In the genomic region with DNA sequence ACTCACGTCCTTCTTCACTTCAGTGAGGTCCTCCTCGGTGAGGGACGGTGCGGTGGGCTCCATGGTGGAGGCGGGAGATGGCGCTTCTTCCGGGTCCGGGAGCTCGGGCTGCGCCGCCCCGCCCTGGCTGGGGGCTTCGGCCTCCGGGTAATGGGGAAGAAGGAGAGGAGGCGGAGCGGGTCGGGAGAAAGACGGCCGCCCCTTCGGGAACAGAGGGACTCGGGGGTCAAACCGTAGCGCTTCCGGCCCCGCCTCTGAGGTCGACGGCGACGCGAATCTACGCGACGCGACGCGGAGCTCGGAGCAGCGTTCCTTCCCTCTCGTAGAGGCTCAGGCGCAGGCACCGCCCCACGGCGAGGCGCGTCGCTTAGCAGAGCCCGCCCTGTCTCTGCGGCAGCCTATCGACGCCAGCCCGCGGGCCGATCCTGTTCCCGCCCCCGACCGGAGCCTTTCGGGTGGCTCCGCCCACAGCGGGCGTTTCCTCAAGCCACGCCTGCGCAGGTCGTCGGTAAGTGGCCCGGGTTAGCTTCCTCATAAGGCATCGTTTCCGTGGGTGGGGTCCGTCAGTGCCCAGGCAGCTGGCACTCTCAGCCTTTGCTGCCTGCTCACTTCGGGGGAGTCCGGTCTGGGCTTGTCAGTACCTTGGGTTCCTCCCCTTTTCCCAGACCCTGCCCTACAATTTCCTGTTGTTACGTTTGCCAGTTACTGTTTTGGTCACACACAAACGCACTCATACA, we compare ENCODE assay signal across 1 cellular context.
TF ChIP-seq lines count a peak whose summit lies in the region.

TSS of gene BCL10 (minus strand) at position 343 of the 737 bp plus-strand sequence. CDS start at position 63, 280 bp downstream.

TF ChIP-seq in HepG2, 621 proteins besides CTCF, POLR2A, EP300 and RAD21 (continued from another document and continues in another):
- TF ChIP-seq RXRA (CRISPR knock-in tag; IDR thresholded peaks at IDR 0.05) = peak; percentile 72; the same call in 1 of the 2 replicates
- peak; percentile 57; the same call in 1 of the 2 replicates for TF ChIP-seq ZBTB21 (CRISPR knock-in tag; IDR thresholded peaks at IDR 0.05)
- peak; percentile 93 for TF ChIP-seq KAT8 (CRISPR knock-in tag; IDR thresholded peaks at IDR 0.05)
- peak; percentile 75 for TF ChIP-seq ZBTB25 (CRISPR knock-in tag; IDR thresholded peaks at IDR 0.05)
- TF ChIP-seq ZBTB3 (CRISPR knock-in tag; IDR thresholded peaks at IDR 0.05; ENCODE audit: borderline replicate concordance, low read depth) = no peak
- peak; percentile 44; the same call in 1 of the 2 replicates for TF ChIP-seq ZNF768 (CRISPR knock-in tag; IDR thresholded peaks at IDR 0.05)
- no peak for TF ChIP-seq ZSCAN22 (CRISPR knock-in tag; IDR thresholded peaks at IDR 0.05)
- TF ChIP-seq HNF4G (IDR thresholded peaks at IDR 0.05; ENCODE audit: borderline replicate concordance, low read depth, low read length) = no peak
- peak; percentile 29; the same call in 1 of the 2 replicates for TF ChIP-seq HNF4G (CRISPR knock-in tag; IDR thresholded peaks at IDR 0.05; ENCODE audit: borderline replicate concordance, low read depth)
- TF ChIP-seq MEF2D (CRISPR knock-in tag; IDR thresholded peaks at IDR 0.05) = peak; percentile 73
- TF ChIP-seq ZNF331 (CRISPR knock-in tag; IDR thresholded peaks at IDR 0.05) = peak; percentile 69
- peak; percentile 63 for TF ChIP-seq ZSCAN21 (CRISPR knock-in tag; IDR thresholded peaks at IDR 0.05; ENCODE audit: borderline replicate concordance)
- no peak for TF ChIP-seq NFRKB (IDR thresholded peaks at IDR 0.05)
- peak; percentile 71; the same call in 1 of the 2 replicates for TF ChIP-seq ZNF782 (CRISPR knock-in tag; IDR thresholded peaks at IDR 0.05; ENCODE audit: borderline replicate concordance)
- no peak for TF ChIP-seq ZNF101 (CRISPR knock-in tag; IDR thresholded peaks at IDR 0.05; ENCODE audit: borderline replicate concordance, low read depth)
- peak; percentile 70; the same call in 1 of the 2 replicates for TF ChIP-seq ZNF263 (CRISPR knock-in tag; IDR thresholded peaks at IDR 0.05)
- peak; percentile 92 for TF ChIP-seq PHF8 (CRISPR knock-in tag; IDR thresholded peaks at IDR 0.05)
- TF ChIP-seq FOXO1 (CRISPR knock-in tag; IDR thresholded peaks at IDR 0.05) = no peak
- TF ChIP-seq HMGA1 (CRISPR knock-in tag; conservative IDR thresholded peaks at IDR 0.05) = no peak
- TF ChIP-seq DR1 (CRISPR knock-in tag; IDR thresholded peaks at IDR 0.05) = peak; percentile 58; the same call in 1 of the 2 replicates
- TF ChIP-seq ASH2L (IDR thresholded peaks at IDR 0.05; ENCODE audit: insufficient read length, low read depth, low read length) = peak; percentile 32
- no peak for TF ChIP-seq CHD4 (IDR thresholded peaks at IDR 0.05; ENCODE audit: borderline replicate concordance, low read length)
- no peak for TF ChIP-seq PAWR (CRISPR knock-in tag; IDR thresholded peaks at IDR 0.05; ENCODE audit: borderline replicate concordance)
- peak; percentile 4; the same call in 1 of the 2 replicates for TF ChIP-seq ZNF552 (CRISPR knock-in tag; IDR thresholded peaks at IDR 0.05; ENCODE audit: borderline replicate concordance)
- TF ChIP-seq, protein P1, sequence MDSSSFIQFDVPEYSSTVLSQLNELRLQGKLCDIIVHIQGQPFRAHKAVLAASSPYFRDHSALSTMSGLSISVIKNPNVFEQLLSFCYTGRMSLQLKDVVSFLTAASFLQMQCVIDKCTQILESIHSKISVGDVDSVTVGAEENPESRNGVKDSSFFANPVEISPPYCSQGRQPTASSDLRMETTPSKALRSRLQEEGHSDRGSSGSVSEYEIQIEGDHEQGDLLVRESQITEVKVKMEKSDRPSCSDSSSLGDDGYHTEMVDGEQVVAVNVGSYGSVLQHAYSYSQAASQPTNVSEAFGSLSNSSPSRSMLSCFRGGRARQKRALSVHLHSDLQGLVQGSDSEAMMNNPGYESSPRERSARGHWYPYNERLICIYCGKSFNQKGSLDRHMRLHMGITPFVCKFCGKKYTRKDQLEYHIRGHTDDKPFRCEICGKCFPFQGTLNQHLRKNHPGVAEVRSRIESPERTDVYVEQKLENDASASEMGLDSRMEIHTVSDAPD (CRISPR knock-in tag; IDR thresholded peaks at IDR 0.05) = no peak; the same call in 1 of the 2 replicates
- peak; percentile 99 for TF ChIP-seq SRF (IDR thresholded peaks at IDR 0.05; ENCODE audit: low read depth, low read length)
- TF ChIP-seq, protein P2, sequence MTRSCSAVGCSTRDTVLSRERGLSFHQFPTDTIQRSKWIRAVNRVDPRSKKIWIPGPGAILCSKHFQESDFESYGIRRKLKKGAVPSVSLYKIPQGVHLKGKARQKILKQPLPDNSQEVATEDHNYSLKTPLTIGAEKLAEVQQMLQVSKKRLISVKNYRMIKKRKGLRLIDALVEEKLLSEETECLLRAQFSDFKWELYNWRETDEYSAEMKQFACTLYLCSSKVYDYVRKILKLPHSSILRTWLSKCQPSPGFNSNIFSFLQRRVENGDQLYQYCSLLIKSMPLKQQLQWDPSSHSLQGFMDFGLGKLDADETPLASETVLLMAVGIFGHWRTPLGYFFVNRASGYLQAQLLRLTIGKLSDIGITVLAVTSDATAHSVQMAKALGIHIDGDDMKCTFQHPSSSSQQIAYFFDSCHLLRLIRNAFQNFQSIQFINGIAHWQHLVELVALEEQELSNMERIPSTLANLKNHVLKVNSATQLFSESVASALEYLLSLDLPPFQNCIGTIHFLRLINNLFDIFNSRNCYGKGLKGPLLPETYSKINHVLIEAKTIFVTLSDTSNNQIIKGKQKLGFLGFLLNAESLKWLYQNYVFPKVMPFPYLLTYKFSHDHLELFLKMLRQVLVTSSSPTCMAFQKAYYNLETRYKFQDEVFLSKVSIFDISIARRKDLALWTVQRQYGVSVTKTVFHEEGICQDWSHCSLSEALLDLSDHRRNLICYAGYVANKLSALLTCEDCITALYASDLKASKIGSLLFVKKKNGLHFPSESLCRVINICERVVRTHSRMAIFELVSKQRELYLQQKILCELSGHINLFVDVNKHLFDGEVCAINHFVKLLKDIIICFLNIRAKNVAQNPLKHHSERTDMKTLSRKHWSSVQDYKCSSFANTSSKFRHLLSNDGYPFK (CRISPR knock-in tag; IDR thresholded peaks at IDR 0.05; ENCODE audit: borderline replicate concordance) = peak; percentile 80; the same call in 1 of the 2 replicates
- no peak for TF ChIP-seq CENPX (CRISPR knock-in tag; IDR thresholded peaks at IDR 0.05)
- TF ChIP-seq BRD4 (CRISPR knock-in tag; IDR thresholded peaks at IDR 0.05) = no peak
- no peak for TF ChIP-seq MTA3 (CRISPR knock-in tag; IDR thresholded peaks at IDR 0.05)
- TF ChIP-seq ZNF382 (CRISPR knock-in tag; IDR thresholded peaks at IDR 0.05; ENCODE audit: borderline replicate concordance) = no peak
- peak; percentile 73; the same call in 1 of the 2 replicates for TF ChIP-seq ARID2 (CRISPR knock-in tag; IDR thresholded peaks at IDR 0.05; ENCODE audit: borderline replicate concordance)
- TF ChIP-seq REPIN1 (CRISPR knock-in tag; IDR thresholded peaks at IDR 0.05; ENCODE audit: borderline replicate concordance, low read depth) = 0 out of 2 replicates have a peak, but pooled peaks have one; percentile 10
- TF ChIP-seq ZNF646 (CRISPR knock-in tag; IDR thresholded peaks at IDR 0.05) = peak; percentile 71; the same call in 1 of the 2 replicates
- 0 out of 2 replicates have a peak, but pooled peaks have one; percentile 22 for TF ChIP-seq ZMYM3 (CRISPR knock-in tag; IDR thresholded peaks at IDR 0.05)
- TF ChIP-seq SOX5 (CRISPR knock-in tag; IDR thresholded peaks at IDR 0.05; ENCODE audit: borderline replicate concordance) = no peak
- peak; percentile 91; the same call in 1 of the 2 replicates for TF ChIP-seq ZNF605 (CRISPR knock-in tag; IDR thresholded peaks at IDR 0.05)
- TF ChIP-seq KDM2A (CRISPR knock-in tag; IDR thresholded peaks at IDR 0.05; ENCODE audit: borderline replicate concordance, low read depth) = peak; percentile 85
- peak; percentile 62 for TF ChIP-seq PITX1 (CRISPR knock-in tag; IDR thresholded peaks at IDR 0.05)
- TF ChIP-seq, protein P3, sequence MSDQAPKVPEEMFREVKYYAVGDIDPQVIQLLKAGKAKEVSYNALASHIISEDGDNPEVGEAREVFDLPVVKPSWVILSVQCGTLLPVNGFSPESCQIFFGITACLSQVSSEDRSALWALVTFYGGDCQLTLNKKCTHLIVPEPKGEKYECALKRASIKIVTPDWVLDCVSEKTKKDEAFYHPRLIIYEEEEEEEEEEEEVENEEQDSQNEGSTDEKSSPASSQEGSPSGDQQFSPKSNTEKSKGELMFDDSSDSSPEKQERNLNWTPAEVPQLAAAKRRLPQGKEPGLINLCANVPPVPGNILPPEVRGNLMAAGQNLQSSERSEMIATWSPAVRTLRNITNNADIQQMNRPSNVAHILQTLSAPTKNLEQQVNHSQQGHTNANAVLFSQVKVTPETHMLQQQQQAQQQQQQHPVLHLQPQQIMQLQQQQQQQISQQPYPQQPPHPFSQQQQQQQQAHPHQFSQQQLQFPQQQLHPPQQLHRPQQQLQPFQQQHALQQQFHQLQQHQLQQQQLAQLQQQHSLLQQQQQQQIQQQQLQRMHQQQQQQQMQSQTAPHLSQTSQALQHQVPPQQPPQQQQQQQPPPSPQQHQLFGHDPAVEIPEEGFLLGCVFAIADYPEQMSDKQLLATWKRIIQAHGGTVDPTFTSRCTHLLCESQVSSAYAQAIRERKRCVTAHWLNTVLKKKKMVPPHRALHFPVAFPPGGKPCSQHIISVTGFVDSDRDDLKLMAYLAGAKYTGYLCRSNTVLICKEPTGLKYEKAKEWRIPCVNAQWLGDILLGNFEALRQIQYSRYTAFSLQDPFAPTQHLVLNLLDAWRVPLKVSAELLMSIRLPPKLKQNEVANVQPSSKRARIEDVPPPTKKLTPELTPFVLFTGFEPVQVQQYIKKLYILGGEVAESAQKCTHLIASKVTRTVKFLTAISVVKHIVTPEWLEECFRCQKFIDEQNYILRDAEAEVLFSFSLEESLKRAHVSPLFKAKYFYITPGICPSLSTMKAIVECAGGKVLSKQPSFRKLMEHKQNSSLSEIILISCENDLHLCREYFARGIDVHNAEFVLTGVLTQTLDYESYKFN (CRISPR knock-in tag; conservative IDR thresholded peaks at IDR 0.05) = peak; percentile 27; the same call in 1 of the 2 replicates
- peak; percentile 95 for TF ChIP-seq RBFOX2 (IDR thresholded peaks at IDR 0.05; ENCODE audit: low read depth, low read length)
- peak; percentile 57; the same call in 1 of the 2 replicates for TF ChIP-seq RFXAP (CRISPR knock-in tag; IDR thresholded peaks at IDR 0.05; ENCODE audit: borderline replicate concordance)
- TF ChIP-seq ZBTB7A (CRISPR knock-in tag; IDR thresholded peaks at IDR 0.05) = no peak; the same call in 1 of the 2 replicates
- peak; percentile 60; the same call in 1 of the 2 replicates for TF ChIP-seq ZNF510 (CRISPR knock-in tag; IDR thresholded peaks at IDR 0.05; ENCODE audit: low read depth)
- no peak for TF ChIP-seq ZNF691 (CRISPR knock-in tag; IDR thresholded peaks at IDR 0.05; ENCODE audit: borderline replicate concordance, low read depth)
